In the genomic region with DNA sequence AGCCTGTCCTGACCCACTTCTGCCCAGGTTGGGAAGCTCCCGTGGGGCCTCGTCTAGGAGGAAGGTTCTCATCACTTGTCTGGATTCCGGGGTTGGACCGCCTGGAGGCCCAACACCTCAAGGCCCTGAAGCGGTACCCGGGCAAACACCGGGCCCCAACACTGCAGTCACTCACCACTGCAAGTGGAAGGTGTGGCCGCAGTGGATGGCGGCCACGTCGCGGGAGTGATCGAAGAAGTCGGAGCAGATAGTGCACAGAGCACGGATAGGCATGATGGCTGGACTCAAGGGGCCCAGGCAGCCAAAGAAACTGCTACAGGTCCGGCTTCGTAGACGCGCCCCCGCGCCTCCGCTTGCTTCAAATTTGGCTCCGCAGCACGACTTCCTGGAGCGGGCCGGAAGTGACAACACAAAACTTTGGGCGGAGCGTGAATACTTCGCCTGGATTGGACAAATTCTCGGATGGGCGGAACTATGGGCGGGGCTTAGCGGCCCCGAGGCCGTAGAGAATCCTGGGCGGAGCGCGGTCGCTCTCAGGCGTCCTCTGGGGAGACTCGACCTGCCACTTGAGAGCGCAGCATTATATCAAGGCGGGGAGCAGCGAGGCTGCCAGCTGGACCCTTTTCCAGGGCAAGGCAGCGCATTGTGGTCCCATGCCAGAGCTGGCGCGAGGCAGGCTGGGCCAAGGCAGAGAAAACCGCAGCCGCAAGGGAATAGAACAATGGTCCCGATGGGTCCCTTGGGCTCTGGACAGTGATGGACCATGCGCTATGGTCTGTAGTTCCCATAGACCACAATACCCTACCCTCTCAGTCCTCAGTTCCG, we compare ENCODE assay signal across 8 cellular contexts. TPM values are rescaled to one million over a fixed set of nuclear protein-coding genes. Genes with fewer than 3 reads are reported as not detected.
DNase-seq lines count a peak whose midpoint lies in the region; ATAC-seq, FAIRE-seq and TF ChIP-seq lines count a peak whose summit lies in the region.

A gene with protein sequence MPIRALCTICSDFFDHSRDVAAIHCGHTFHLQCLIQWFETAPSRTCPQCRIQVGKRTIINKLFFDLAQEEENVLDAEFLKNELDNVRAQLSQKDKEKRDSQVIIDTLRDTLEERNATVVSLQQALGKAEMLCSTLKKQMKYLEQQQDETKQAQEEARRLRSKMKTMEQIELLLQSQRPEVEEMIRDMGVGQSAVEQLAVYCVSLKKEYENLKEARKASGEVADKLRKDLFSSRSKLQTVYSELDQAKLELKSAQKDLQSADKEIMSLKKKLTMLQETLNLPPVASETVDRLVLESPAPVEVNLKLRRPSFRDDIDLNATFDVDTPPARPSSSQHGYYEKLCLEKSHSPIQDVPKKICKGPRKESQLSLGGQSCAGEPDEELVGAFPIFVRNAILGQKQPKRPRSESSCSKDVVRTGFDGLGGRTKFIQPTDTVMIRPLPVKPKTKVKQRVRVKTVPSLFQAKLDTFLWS (minus strand): TSS at position 384 of the 825 bp plus-strand sequence. CDS start 111 bp downstream, at position 273.

- H3K36me3 ChIP-seq in NT2/D1 (ENCODE audit: insufficient read depth, insufficient read length, low read length) (peaks cover 17% of the 10 kb centered on the region), endodermal cell (ENCODE audit: control insufficient read depth, insufficient read depth, low read length) (no peaks in the 10 kb centered on the region)

- FAIRE-seq in HTR-8/SVneo (lab: Jason Lieb, UNC), result peak; percentile 97

- CTCF ChIA-PET in activated CD8-positive, alpha-beta memory T cell treated with anti-CD3 and anti-CD28 coated beads, Interleukin-2, amount 10 ng/mL, durations not matched to agents 7 days and 5 days (lab: Charles Lee), result interaction anchor here (1.2 to 4.9 kb wide), 3 partner anchors 17 to 54 kb away, joined by 4 to 25 read pairs (median 14); partner anchors contain the start of gene INKA1

- peaks cover 5% of the 10 kb centered on the region for H3K4me1 ChIP-seq in NT2/D1 (ENCODE audit: insufficient read depth, insufficient read length)
- no peaks in the 10 kb centered on the region for H3K4me1 ChIP-seq in endodermal cell (ENCODE audit: control insufficient read depth, insufficient read depth, low read length)

- TF ChIP-seq CTCF in endodermal cell (conservative IDR thresholded peaks at IDR 0.05), result no peak

- H3K27me3 ChIP-seq in NT2/D1 (ENCODE audit: insufficient read depth, insufficient read length), result no peaks in the 10 kb centered on the region
- H3K27me3 ChIP-seq in endodermal cell (ENCODE audit: control insufficient read depth, insufficient read depth, low read length, poor library complexity, severe bottlenecking), result no peaks in the 10 kb centered on the region

- H3K9ac ChIP-seq in NT2/D1 (ENCODE audit: insufficient read length, low read depth) (peak within 1 kb of the TSS; percentile 96), endodermal cell (ENCODE audit: extremely low read depth, low read length, poor library complexity, severe bottlenecking) (peak within 1 kb of the TSS; percentile 69)

- H3K9me3 Mint-ChIP-seq in activated CD8-positive, alpha-beta memory T cell treated with anti-CD3 and anti-CD28 coated beads, Interleukin-2, amount 10 ng/mL, durations not matched to agents 7 days and 5 days (ENCODE audit: low read depth), result no peaks in the 10 kb centered on the region
- no peaks in the 10 kb centered on the region for H3K9me3 Mint-ChIP-seq in endodermal cell

- H3K4me3 ChIP-seq in NT2/D1 (ENCODE audit: insufficient read length, low read depth) (peak within 1 kb of the TSS; percentile 94), endodermal cell (ENCODE audit: low read length) (peak within 1 kb of the TSS; percentile 95)

- DNase-seq in Caki2 (ENCODE audit: low read depth), result peak; percentile 83
- DNase-seq in HTR-8/SVneo (ENCODE audit: insufficient read length, low spot score), result peak; percentile 98
- DNase-seq in NT2/D1 (ENCODE audit: low read depth, low spot score), result peak; percentile 95
- peak; percentile 96 for DNase-seq in activated CD8-positive, alpha-beta memory T cell treated with anti-CD3 and anti-CD28 coated beads, Interleukin-2, amount 10 ng/mL, durations not matched to agents 7 days and 5 days
- peak; percentile 98 for DNase-seq in endodermal cell
- DNase-seq in mesenteric fat pad (ENCODE audit: low spot score), result peak; percentile 96
- peak; percentile 93 for DNase-seq in stimulated activated CD8-positive, alpha-beta memory T cell treated with anti-CD3 and anti-CD28 coated beads, Interleukin-15, amount 100 ng/mL, for 1 hour (ENCODE audit: low read depth)

- H3K4me3 Mint-ChIP-seq in activated CD8-positive, alpha-beta memory T cell treated with anti-CD3 and anti-CD28 coated beads, Interleukin-2, amount 10 ng/mL, durations not matched to agents 7 days and 5 days, result peak within 1 kb of the TSS; percentile 97
- peak within 1 kb of the TSS; percentile 88 for H3K4me3 Mint-ChIP-seq in endodermal cell

- peaks cover 22% of the 10 kb centered on the region for H3K4me1 Mint-ChIP-seq in activated CD8-positive, alpha-beta memory T cell treated with anti-CD3 and anti-CD28 coated beads, Interleukin-2, amount 10 ng/mL, durations not matched to agents 7 days and 5 days
- peaks cover 3% of the 10 kb centered on the region for H3K4me1 Mint-ChIP-seq in endodermal cell

- H3K36me3 Mint-ChIP-seq in activated CD8-positive, alpha-beta memory T cell treated with anti-CD3 and anti-CD28 coated beads, Interleukin-2, amount 10 ng/mL, durations not matched to agents 7 days and 5 days, result peaks cover 4% of the 10 kb centered on the region
- H3K36me3 Mint-ChIP-seq in endodermal cell (ENCODE audit: low read depth), result peaks cover 8% of the 10 kb centered on the region

- H3K9me3 ChIP-seq in NT2/D1 (ENCODE audit: insufficient read depth, low read length) (no peaks in the 10 kb centered on the region), endodermal cell (ENCODE audit: control insufficient read depth, low read length) (no peaks in the 10 kb centered on the region)

- WGBS in endodermal cell (ENCODE audit: insufficient coverage in 1 of 2, insufficient read length in 1 of 2), 2 experiments, result 4 to 6% methylated on average over 35 to 52 of the region's 52 CpGs

- peak; percentile 93 for ATAC-seq in GM21381 (IDR thresholded peaks at IDR 0.05; ENCODE audit: unreplicated experiment)
- peak; percentile 98 for ATAC-seq in activated CD8-positive, alpha-beta memory T cell treated with anti-CD3 and anti-CD28 coated beads, Interleukin-2, amount 10 ng/mL, durations not matched to agents 7 days and 5 days

- peak within 1 kb of the TSS; percentile 92 for H3K27ac Mint-ChIP-seq in activated CD8-positive, alpha-beta memory T cell treated with anti-CD3 and anti-CD28 coated beads, Interleukin-2, amount 10 ng/mL, durations not matched to agents 7 days and 5 days
- peak within 1 kb of the TSS; percentile 86 for H3K27ac Mint-ChIP-seq in endodermal cell

- no peaks in the 10 kb centered on the region for H3K27me3 Mint-ChIP-seq in activated CD8-positive, alpha-beta memory T cell treated with anti-CD3 and anti-CD28 coated beads, Interleukin-2, amount 10 ng/mL, durations not matched to agents 7 days and 5 days
- H3K27me3 Mint-ChIP-seq in endodermal cell (ENCODE audit: insufficient read depth), result no peaks in the 10 kb centered on the region

- in situ Hi-C loops in Caki2 (cut with HindIII; ENCODE audit: low pct_unique_long_range_greater_than_20kb, low sequenced_read_pairs), result no loop called here

- H3K27ac ChIP-seq in endodermal cell (ENCODE audit: low read depth, low read length), result peak within 1 kb of the TSS; percentile 54

RNA-seq across cellular contexts. Expression of the gene that starts here (rescaled TPM):
- 7.0 and 16.5 TPM in 2 replicates for total RNA-seq in Caki2 (2014; rRNA removed; shearing (Covaris generic); ENCODE audit: low replicate concordance)
- 10 to 100 TPM; 27.3 to 32.0 TPM for total RNA-seq in activated CD8-positive, alpha-beta memory T cell treated with anti-CD3 and anti-CD28 coated beads, Interleukin-2, amount 10 ng/mL, durations not matched to agents 7 days and 5 days
- total RNA-seq in endodermal cell (10 to 100 TPM; 22.3 to 32.8 TPM), mesenteric fat pad (1.1 TPM)
- 26.8 TPM for polyA plus RNA-seq in endodermal cell (2013, experiment 1 of 2)
- polyA plus RNA-seq in endodermal cell (2013, experiment 2 of 2), result 22.5 TPM

Comparison
In these comparisons a context has a peak if more than half of its experiments do, and no peak if none do; other contexts are left out.
1. Peak in every context shown above with its lines: DNase-seq, ATAC-seq, H3K4me3 ChIP-seq and H3K27ac ChIP-seq.